ENCODE assay signal across 14 cellular contexts in the genomic region with DNA sequence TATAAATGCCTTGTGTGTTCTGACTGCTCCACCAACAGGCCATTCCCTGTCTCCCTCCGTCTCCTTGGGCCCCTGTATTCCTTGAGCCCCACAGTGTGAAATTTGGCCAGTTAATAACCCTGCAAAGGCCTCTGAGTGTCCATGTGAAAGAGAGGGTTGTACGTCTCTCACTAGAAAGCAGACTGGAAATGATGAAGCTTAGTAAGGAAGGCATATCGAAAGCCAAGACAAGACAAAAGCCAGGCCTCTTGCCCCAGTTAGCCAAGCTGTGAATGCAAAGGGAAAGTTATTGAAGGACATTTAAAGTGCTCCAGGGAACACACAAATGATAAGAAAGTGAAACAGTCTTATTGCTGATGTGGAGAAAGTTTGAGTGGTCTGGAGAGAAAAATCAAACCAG.
DNase-seq lines count a peak whose midpoint lies in the region; ATAC-seq and TF ChIP-seq lines count a peak whose summit lies in the region.
"Had no signal": no experiment of that assay in that cellular context is flagged by ENCODE, and none has a peak within 500 bp of the region (broad histone marks: within the 10 kb centered on the region; RNA-seq: fewer than 3 reads in every experiment).

No MANE protein-coding gene starts in this region.

- H3K36me3 Mint-ChIP-seq in nephron progenitor cell (ENCODE audit: low read depth), result peaks cover 20% of the 10 kb centered on the region
- H3K36me3 Mint-ChIP-seq: CD14-positive monocyte; CD8-positive, alpha-beta T cell had no signal

- no peaks in the 10 kb centered on the region for H3K9me3 ChIP-seq in SK-N-SH

- no peak overlapping the region for H3K4me3 Mint-ChIP-seq in nephron progenitor cell
- H3K4me3 Mint-ChIP-seq: CD14-positive monocyte; CD8-positive, alpha-beta T cell; H9 had no signal

- no peak overlapping the region for H3K4me2 ChIP-seq in SK-N-SH

- H3K36me3 ChIP-seq in SK-N-SH (replicated peaks in 1 of 2; ENCODE audit: control insufficient read depth in 1 of 2, insufficient read depth in 2 of 2, low read length in 1 of 2), result no peaks in the 10 kb centered on the region

- H3K9me3 Mint-ChIP-seq in nephron progenitor cell, result peaks cover 29% of the 10 kb centered on the region
- H3K9me3 Mint-ChIP-seq: CD8-positive, alpha-beta T cell had no signal

- no peak overlapping the region for H3K4me3 ChIP-seq in SK-N-SH (ENCODE audit: low read depth in 2 of 2, low read length in 1 of 2)

- no peaks in the 10 kb centered on the region for H4K20me1 ChIP-seq in SK-N-SH (ENCODE audit: insufficient read depth)

- no peak overlapping the region for H3K27ac ChIP-seq in SK-N-SH (ENCODE audit: low read depth in 2 of 2, low read length in 1 of 2)
- H3K27ac ChIP-seq: 22Rv1 had no signal

- H3K4me1 ChIP-seq in SK-N-SH (ENCODE audit: control insufficient read depth in 1 of 2, insufficient read depth in 2 of 2, low read depth in 1 of 2, low read length in 1 of 2), result peaks cover 0 to 14% of the 10 kb centered on the region in 2 experiments; a peak in 2 of 4 replicates

- no peak overlapping the region for H3K9ac ChIP-seq in SK-N-SH

- no peak for TF ChIP-seq RAD21 in SK-N-SH (IDR thresholded peaks at IDR 0.05; ENCODE audit: low read length)

- no peaks in the 10 kb centered on the region for H3K27me3 ChIP-seq in SK-N-SH (ENCODE audit: insufficient read depth)

- POLR2A ChIA-PET in SK-N-SH (lab: Yijun Ruan, JAX), result no interaction called here

- H3K9me2 ChIP-seq in SK-N-SH, result no peaks in the 10 kb centered on the region

- peaks cover 6% of the 10 kb centered on the region for H3K27me3 Mint-ChIP-seq in nephron progenitor cell (ENCODE audit: low read depth, poor library complexity)

- no peaks in the 10 kb centered on the region for H3K79me2 ChIP-seq in SK-N-SH (ENCODE audit: insufficient read depth)

- H2AFZ ChIP-seq in SK-N-SH (ENCODE audit: low read depth), result no peak overlapping the region

- ATAC-seq in SK-N-SH treated with all-trans-retinoic acid at 6 μM for 48 hours (no peak), esophagus mucosa (no peak), HG03097 (IDR thresholded peaks at IDR 0.05; ENCODE audit: low FRiP score, unreplicated experiment) (no peak)
- ATAC-seq: CD8-positive, alpha-beta T cell had no signal

- H3K27ac Mint-ChIP-seq in nephron progenitor cell, result peak overlapping the region; percentile 20
- H3K27ac Mint-ChIP-seq: CD14-positive monocyte; CD8-positive, alpha-beta T cell had no signal

- peaks cover 4% of the 10 kb centered on the region for H3K4me1 Mint-ChIP-seq in nephron progenitor cell
- H3K4me1 Mint-ChIP-seq: CD14-positive monocyte had no signal

- TF ChIP-seq CTCF in SK-N-SH (IDR thresholded peaks at IDR 0.05), result no peak
- TF ChIP-seq CTCF in nephron progenitor cell (IDR thresholded peaks at IDR 0.05), result no peak

- WGBS in SK-N-SH (ENCODE audit: low lambda C conversion rate), result 52% methylated on average over 3 of the region's 3 CpGs

- CTCF ChIA-PET in SK-N-SH (lab: Yijun Ruan, JAX), result interaction anchor here (1.1 to 2.3 kb wide), 4 partner anchors 11 to 681 kb away, joined by 3 to 9 read pairs (median 4); partner anchors contain the start of gene SDK1

- DNase-seq in SK-N-SH, result no peak
- DNase-seq in globus pallidus (ENCODE audit: low spot score), result peak; percentile 17
- no peak for DNase-seq in nephron progenitor cell
- no peak for DNase-seq in RPMI8226
- DNase-seq: CD8-positive, alpha-beta T cell; COR-L47; DND-41; GDM1; H9 had no signal

- no peak for TF ChIP-seq EP300 in SK-N-SH (IDR thresholded peaks at IDR 0.05; ENCODE audit: borderline replicate concordance in 1 of 2, low read depth in 1 of 2, low read length in 1 of 2)

- no peaks in the 10 kb centered on the region for H3F3A ChIP-seq in SK-N-SH (replicated peaks; ENCODE audit: insufficient read depth)

TF ChIP-seq in SK-N-SH treated with all-trans-retinoic acid at 6 μM for 48 hours, 23 proteins besides CTCF, POLR2A, EP300 and RAD21:
- TF ChIP-seq CREB5 (CRISPR knock-in tag; IDR thresholded peaks at IDR 0.05; ENCODE audit: low read depth) (no peak), ISL1 (CRISPR knock-in tag; IDR thresholded peaks at IDR 0.05) (peak; percentile 22; the same call in 1 of the 2 replicates)

TF ChIP-seq in SK-N-SH, 30 proteins besides CTCF, POLR2A, EP300 and RAD21:
- TF ChIP-seq GABPA (IDR thresholded peaks at IDR 0.05; ENCODE audit: low read depth), result no peak
- no peak for TF ChIP-seq YY1 (IDR thresholded peaks at IDR 0.05; ENCODE audit: low read depth)
